ENCODE assay signal across 14 cellular contexts in the genomic region with DNA sequence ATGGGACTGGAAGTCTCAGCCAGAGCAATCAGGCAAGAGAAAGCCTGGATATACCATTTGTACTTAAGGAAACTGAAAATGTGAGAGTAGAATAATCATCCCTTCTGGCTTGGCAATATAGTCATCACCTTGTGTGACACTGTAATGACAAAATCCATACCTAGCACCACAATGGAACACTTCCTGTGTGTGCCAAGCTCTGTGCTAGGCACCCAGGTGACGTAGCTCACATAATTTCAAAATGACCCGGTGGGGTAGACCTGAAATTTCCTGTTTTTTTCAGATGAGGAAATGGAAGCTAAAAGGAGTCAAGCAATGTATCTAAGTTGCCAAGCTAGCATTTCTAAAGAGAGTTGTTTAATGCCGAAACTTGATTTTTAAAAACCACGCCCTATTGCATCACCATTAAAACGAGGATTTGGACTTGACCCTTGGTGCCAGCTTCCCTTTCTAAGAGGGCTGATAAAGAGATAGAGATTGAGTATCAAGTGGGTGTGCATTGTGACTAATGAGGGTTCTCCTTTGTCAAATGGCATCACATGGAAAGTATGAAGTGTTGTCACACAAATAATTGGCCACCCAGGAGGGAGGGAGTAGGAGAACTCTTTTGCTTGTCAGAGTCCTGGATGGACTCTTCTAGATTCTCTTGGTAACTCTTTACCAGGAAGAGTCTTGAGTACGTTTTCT.
DNase-seq lines count a peak whose midpoint lies in the region; ATAC-seq, FAIRE-seq and TF ChIP-seq lines count a peak whose summit lies in the region.
"Had no signal": no experiment of that assay in that cellular context is flagged by ENCODE, and none has a peak within 500 bp of the region (broad histone marks: within the 10 kb centered on the region; RNA-seq: fewer than 3 reads in every experiment).

No MANE protein-coding gene starts in this region.

- no peak overlapping the region for H3K4me3 ChIP-seq in urinary bladder (ENCODE audit: low read depth, low read length)

- peak; percentile 23 for FAIRE-seq in endometrium (lab: Jason Lieb, UNC)

- H3K4me3 Mint-ChIP-seq in mesothelial cell of epicardium, result no peak overlapping the region

- H3K4me1 Mint-ChIP-seq in mesothelial cell of epicardium, result peaks cover 22% of the 10 kb centered on the region

- H3K27ac Mint-ChIP-seq in mesothelial cell of epicardium, result peak overlapping the region; percentile 45

- WGBS in urinary bladder, result 59% methylated on average over 6 of the region's 6 CpGs

- H3K4me1 ChIP-seq in urinary bladder (ENCODE audit: insufficient read depth), result no peaks in the 10 kb centered on the region

- H3K36me3 Mint-ChIP-seq in mesothelial cell of epicardium, result no peaks in the 10 kb centered on the region

- peak overlapping the region; percentile 56 for H3K27ac ChIP-seq in urinary bladder (ENCODE audit: low read depth)
- H3K27ac ChIP-seq: neutrophil had no signal

- DNase-seq in NCI-H146 (lab: John Stamatoyannopoulos, UW) (peak; percentile 13), NCI-H146 treated with DMSO at 0.1 percent for 48 hours (lab: John Stamatoyannopoulos, UW; ENCODE audit: unreplicated experiment) (no peak), mesothelial cell of epicardium (ENCODE audit: low spot score in 2 of 2, unreplicated experiment in 2 of 2) (no peak), activated T-cell treated with anti-CD3 and anti-CD28 coated beads for 4 hours (no peak), posterior cingulate gyrus (no peak)
- DNase-seq: amygdala; effector memory CD4-positive, alpha-beta T cell; Karpas-422; NCI-H774; stimulated activated CD4-positive, alpha-beta T cell treated with anti-CD3 and anti-CD28 coated beads, Interleukin-4, amount 100 ng/mL, for 4 hours had no signal

- peaks cover 12% of the 10 kb centered on the region for H3K9me3 Mint-ChIP-seq in mesothelial cell of epicardium

- ATAC-seq in HG02970 (IDR thresholded peaks at IDR 0.05; ENCODE audit: low FRiP score, unreplicated experiment), result no peak

- no peak for TF ChIP-seq CTCF in mesothelial cell of epicardium (IDR thresholded peaks at IDR 0.05; ENCODE audit: unreplicated experiment)

- intact Hi-C loops in posterior cingulate gyrus (cut with DNase I), result no loop called here

- no peaks in the 10 kb centered on the region for H3K36me3 ChIP-seq in urinary bladder (ENCODE audit: insufficient read depth)
- H3K36me3 ChIP-seq: neutrophil had no signal

- H3K27me3 Mint-ChIP-seq in mesothelial cell of epicardium (ENCODE audit: low read depth), result no peaks in the 10 kb centered on the region
